20 cellular contexts compared by ENCODE assay signal in genomic region chr1:119390499-119390898, GRCh38. TPM values are rescaled to one million over a fixed set of nuclear protein-coding genes. Genes with fewer than 3 reads are reported as not detected.
DNase-seq lines count a peak whose midpoint lies in the region; ATAC-seq, FAIRE-seq and TF ChIP-seq lines count a peak whose summit lies in the region.
"Had no signal": no experiment of that assay in that cellular context is flagged by ENCODE, and none has a peak within 500 bp of the region (broad histone marks: within the 10 kb centered on the region; RNA-seq: fewer than 3 reads in every experiment).

No MANE protein-coding gene starts in this region.

- H3K4me3 ChIP-seq in colonic mucosa (no peak overlapping the region), right lobe of liver (no peak overlapping the region), small intestine (ENCODE audit: low read depth in 1 of 2, low read length in 2 of 2) (no peak overlapping the region), left lung (no peak overlapping the region)
- H3K4me3 ChIP-seq: A549 had no signal

- no peaks in the 10 kb centered on the region for H3K27me3 ChIP-seq in colonic mucosa
- H3K27me3 ChIP-seq in right lobe of liver = no peaks in the 10 kb centered on the region
- no peaks in the 10 kb centered on the region for H3K27me3 ChIP-seq in small intestine (ENCODE audit: control insufficient read depth in 2 of 2, insufficient read depth in 2 of 2, low read length in 2 of 2)
- H3K27me3 ChIP-seq in left lung = no peaks in the 10 kb centered on the region

- peak; percentile 28 for DNase-seq in LoVo (ENCODE audit: low spot score)
- DNase-seq in colonic mucosa = no peak
- DNase-seq in right lobe of liver = no peak
- peak; percentile 74 for DNase-seq in small intestine
- DNase-seq in cortex of kidney (lab: John Stamatoyannopoulos, UW) = no peak
- no peak for DNase-seq in left lung
- no peak for DNase-seq in kidney tubule cell (ENCODE audit: low spot score)
- DNase-seq: AML-193; CD4-positive, alpha-beta memory T cell; DMS153; DMS79; GDM1; GOT3; H7 had no signal

- TF ChIP-seq POLR2A in right lobe of liver (IDR thresholded peaks at IDR 0.05) = no peak

- FAIRE-seq in small intestine (lab: Jason Lieb, UNC) = no peak
- FAIRE-seq: A549, GM12892 had no signal

- H3K27ac ChIP-seq in colonic mucosa (peak overlapping the region; percentile 37), right lobe of liver (peak overlapping the region in 2 of 3 donors; percentile 37 to 52), small intestine (ENCODE audit: low read depth in 1 of 2, low read length in 1 of 2) (peak overlapping the region in 1 of 2 donors; percentile 37), left lung (no peak overlapping the region)
- H3K27ac ChIP-seq: A549 had no signal

- ATAC-seq in right lobe of liver (peak in 3 of 4 donors; percentile 24 to 56 (median 24)), HG02852 (IDR thresholded peaks at IDR 0.05; ENCODE audit: unreplicated experiment) (no peak), left lung (no peak)
- ATAC-seq: A549 had no signal

- no peak overlapping the region for H3K9ac ChIP-seq in colonic mucosa (ENCODE audit: low read depth in 2 of 2, low read length in 2 of 2)

- intact Hi-C loops in colonic mucosa (cut with DNase I) = no loop called here
- intact Hi-C loops in right lobe of liver (cut with DNase I) = no loop called here
- intact Hi-C loops in left lung (cut with DNase I) = no loop called here

- no peaks in the 10 kb centered on the region for H3K9me3 ChIP-seq in colonic mucosa
- no peaks in the 10 kb centered on the region for H3K9me3 ChIP-seq in right lobe of liver
- H3K9me3 ChIP-seq in small intestine (ENCODE audit: control insufficient read depth, low read depth) = no peaks in the 10 kb centered on the region
- H3K9me3 ChIP-seq in left lung = no peaks in the 10 kb centered on the region
- H3K9me3 ChIP-seq: A549 had no signal

- H3K4me1 ChIP-seq in colonic mucosa (no peaks in the 10 kb centered on the region), right lobe of liver (peaks cover 0 to 68% (median 34%) of the 10 kb centered on the region in 4 donors), small intestine (ENCODE audit: control insufficient read depth in 2 of 2, insufficient read depth in 1 of 2, low read depth in 1 of 2, low read length in 1 of 2) (peaks cover 2 to 5% of the 10 kb centered on the region in 2 donors), left lung (no peaks in the 10 kb centered on the region)
- H3K4me1 ChIP-seq: A549 had no signal

- TF ChIP-seq CTCF in colonic mucosa (IDR thresholded peaks at IDR 0.05) = no peak
- no peak for TF ChIP-seq CTCF in right lobe of liver (IDR thresholded peaks at IDR 0.05)
- no peak for TF ChIP-seq CTCF in left lung (IDR thresholded peaks at IDR 0.05)

- H3K36me3 ChIP-seq in colonic mucosa (no peaks in the 10 kb centered on the region), right lobe of liver (peaks cover 0 to 26% (median under 1%) of the 10 kb centered on the region in 4 donors), small intestine (ENCODE audit: control insufficient read depth in 2 of 2, insufficient read depth in 2 of 2, low read length in 2 of 2) (no peaks in the 10 kb centered on the region), left lung (no peaks in the 10 kb centered on the region)

RNA-seq across cellular contexts. Expression of gene HAO2, which starts 21.9 kb away (rescaled TPM):
- not detected for total RNA-seq in colonic mucosa
- total RNA-seq in right lobe of liver = 100 to 1,000 TPM in 3 of 6 experiments, 10 to 100 TPM in 3; 33.9 to 282 (median 99.3) TPM
- polyA plus RNA-seq in small intestine = under 1 TPM in 1 of 3 donors, not detected in 2; 0.04 TPM
- not detected for total RNA-seq in left lung
- total RNA-seq: CD4-positive, alpha-beta memory T cell; Daoy had no signal
- polyA plus RNA-seq: BJ; CD14-positive monocyte; CD4-positive, alpha-beta memory T cell had no signal

RNA-seq across cellular contexts. Expression of gene HSD3B2, which starts 24.5 kb away (rescaled TPM):
- 10 to 100 TPM in 1 of 2 donors, 1 to 10 TPM in 1; 2.2 to 27.2 TPM for total RNA-seq in colonic mucosa
- under 1 TPM in 1 of 6 experiments, not detected in 5; 0.49 TPM for total RNA-seq in right lobe of liver
- 1 to 10 TPM in 1 of 3 donors, under 1 TPM in 1, not detected in 1; 0.07 to 1.6 TPM for polyA plus RNA-seq in small intestine
- not detected for total RNA-seq in left lung
- total RNA-seq: CD4-positive, alpha-beta memory T cell; Daoy had no signal
- polyA plus RNA-seq: A549; BJ; CD14-positive monocyte; CD4-positive, alpha-beta memory T cell had no signal

Comparison
In these comparisons a context has a peak if more than half of its experiments do, and no peak if none do; other contexts are left out.
1. DNase-seq: peak in LoVo (single experiment) and small intestine (single experiment); none in colonic mucosa (single experiment), right lobe of liver (0 of 3), cortex of kidney (single experiment), left lung (0 of 2) and kidney tubule cell (single experiment).
2. H3K27ac ChIP-seq: peak in colonic mucosa (single experiment) and right lobe of liver (2 of 3); none in left lung (0 of 2).
3. ATAC-seq: peak in right lobe of liver (3 of 4); none in HG02852 (single experiment) and left lung (single experiment).
4. RNA of gene HAO2, which starts 21.9 kb away (total RNA-seq): 33.9 to 282 TPM in right lobe of liver; not detected in colonic mucosa and not detected in left lung; every median in the first group is over 10 times any median in the second.